ENCODE assay signal across 13 cellular contexts in genomic region chr19:38554676-38555141, GRCh38.
"Had no signal": no experiment of that assay in that cellular context is flagged by ENCODE, and none has a peak within 500 bp of the region (broad histone marks: within the 10 kb centered on the region; RNA-seq: fewer than 3 reads in every experiment).

No MANE protein-coding gene starts in this region.

- H3K9me3 Mint-ChIP-seq: effector memory CD8-positive, alpha-beta T cell; memory B cell had no signal

- ATAC-seq: effector memory CD8-positive, alpha-beta T cell; foreskin keratinocyte; left ventricle myocardium superior; naive thymus-derived CD8-positive, alpha-beta T cell had no signal

- H3K9me3 ChIP-seq: transverse colon, vagina had no signal

- H3K4me3 Mint-ChIP-seq: memory B cell had no signal

- H3K27ac ChIP-seq: foreskin keratinocyte, transverse colon, vagina had no signal

- DNase-seq: activated CD8-positive, alpha-beta memory T cell treated with anti-CD3 and anti-CD28 coated beads, Interleukin-2, amount 50 U/mL, for 4 hours; aorta; cerebellar nuclear complex; effector memory CD8-positive, alpha-beta T cell; foreskin keratinocyte; glutamatergic neuron; naive thymus-derived CD8-positive, alpha-beta T cell; stimulated activated CD4-positive, alpha-beta T cell treated with anti-CD3 and anti-CD28 coated beads, Interleukin-4, amount 100 ng/mL, for 24 hours; stimulated activated naive CD4-positive, alpha-beta T cell treated with Interleukin-2 at 50 U/mL for 16 hours; transverse colon had no signal

- H3K36me3 Mint-ChIP-seq: memory B cell; naive thymus-derived CD8-positive, alpha-beta T cell had no signal

- H3K4me3 ChIP-seq: transverse colon, vagina had no signal

- H3K36me3 ChIP-seq: transverse colon, vagina had no signal

- H3K27ac Mint-ChIP-seq: memory B cell; naive thymus-derived CD8-positive, alpha-beta T cell had no signal

- H3K4me1 ChIP-seq: foreskin keratinocyte, vagina had no signal

- H3K27me3 Mint-ChIP-seq: effector memory CD8-positive, alpha-beta T cell; memory B cell had no signal
